ENCODE assay signal across 27 cellular contexts in the genomic region with DNA sequence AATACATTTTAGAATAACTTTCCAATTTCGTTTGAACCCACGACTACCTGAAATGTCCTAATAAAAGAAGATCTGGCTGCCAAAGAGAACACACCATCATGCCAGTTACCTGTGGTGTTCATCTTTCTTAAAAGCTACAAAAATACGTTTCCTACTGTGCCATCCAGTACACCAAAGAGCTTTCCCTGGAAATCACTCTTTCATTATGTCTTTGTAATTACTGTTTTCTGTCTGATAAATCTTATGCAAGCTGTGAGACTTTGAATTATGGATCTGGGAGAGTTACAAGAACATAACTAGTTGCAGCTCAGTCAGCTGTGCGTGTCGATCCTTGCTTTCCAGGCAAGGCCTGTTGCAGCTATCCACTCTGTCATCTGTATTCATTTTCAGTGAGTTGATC. TPM values are rescaled to one million over a fixed set of nuclear protein-coding genes. Genes with fewer than 3 reads are reported as not detected.
"Had no signal": no experiment of that assay in that cellular context is flagged by ENCODE, and none has a peak within 500 bp of the region (broad histone marks: within the 10 kb centered on the region; RNA-seq: fewer than 3 reads in every experiment).

No MANE protein-coding gene starts in this region.

- H3K36me3 ChIP-seq: colonic mucosa, esophagus muscularis mucosa, gastroesophageal sphincter, heart left ventricle, sigmoid colon, spleen, thoracic aorta, tibial nerve, upper lobe of right lung, uterus had no signal

- H3K9me3 ChIP-seq: colonic mucosa, esophagus muscularis mucosa, gastroesophageal sphincter, mucosa of descending colon, psoas muscle, sigmoid colon, thoracic aorta, tibial nerve, upper lobe of right lung, uterus had no signal

- H3K4me3 ChIP-seq: colonic mucosa, esophagus muscularis mucosa, gastroesophageal sphincter, heart left ventricle, hepatocyte, lung, mucosa of descending colon, psoas muscle, sigmoid colon, spleen, thoracic aorta, tibial nerve, upper lobe of right lung, uterus had no signal

- FAIRE-seq: kidney had no signal

- H3K27ac ChIP-seq: colonic mucosa, esophagus muscularis mucosa, foreskin keratinocyte, gastroesophageal sphincter, heart left ventricle, hepatocyte, psoas muscle, sigmoid colon, spleen, thoracic aorta, tibial nerve, upper lobe of right lung, uterus had no signal

- ATAC-seq: foreskin keratinocyte; gastroesophageal sphincter; heart left ventricle; left lobe of liver; mucosa of descending colon; natural killer cell treated with Interleukin-12 subunit alpha and Interleukin-12 subunit beta and Interleukin-15 and Interleukin-18, amount 100 ng/mL, for 72 hours; psoas muscle; right cardiac atrium; stimulated activated naive B cell treated with anti-CD40 and anti-IgM and Interleukin-4, amounts not matched to agents 10 μg/mL and 1 μg/mL and 100 μg/mL, for 72 hours; upper lobe of right lung had no signal

- H3K4me2 ChIP-seq: hepatocyte had no signal

- DNase-seq: colonic mucosa; effector memory CD4-positive, alpha-beta T cell; foreskin keratinocyte; heart left ventricle; kidney; mucosa of descending colon; naive B cell; nucleus accumbens; psoas muscle; right cardiac atrium; sigmoid colon; spleen; stimulated activated CD4-positive, alpha-beta T cell treated with anti-CD3 and anti-CD28 coated beads, Interleukin-2, amount 100 ng/mL, for 48 hours; stimulated activated naive B cell treated with anti-CD40 and anti-IgM and Interleukin-4, amounts not matched to agents 10 μg/mL and 1 μg/mL and 100 μg/mL, for 72 hours; upper lobe of right lung; uterus had no signal

- H3K27me3 ChIP-seq: colonic mucosa, esophagus muscularis mucosa, foreskin keratinocyte, gastroesophageal sphincter, heart left ventricle, hepatocyte, sigmoid colon, spleen, tibial nerve, upper lobe of right lung, uterus had no signal

- H3K79me2 ChIP-seq: hepatocyte had no signal

- H2AFZ ChIP-seq: hepatocyte had no signal

RNA-seq across cellular contexts. Expression of gene POM121L12, which starts 12.5 kb away (rescaled TPM):
- polyA plus RNA-seq: endothelial cell of umbilical vein, fibroblast of lung, foreskin keratinocyte, heart left ventricle, hepatocyte, liver, lung, psoas muscle, right cardiac atrium, sigmoid colon, spleen had no signal
